Comparison of ENCODE assay signal across 1 cellular context in genomic region chr7:22357311-22358175, GRCh38.
A peak's percentile ranks its signal among the peaks of the same experiment; 100 is the strongest.
TF ChIP-seq lines count a peak whose summit lies in the region.

No MANE protein-coding gene starts in this region.

TF ChIP-seq in HEK293, 187 proteins besides CTCF, POLR2A, EP300 and RAD21 (continued from another document and continues in another):
- TF ChIP-seq, protein P1, sequence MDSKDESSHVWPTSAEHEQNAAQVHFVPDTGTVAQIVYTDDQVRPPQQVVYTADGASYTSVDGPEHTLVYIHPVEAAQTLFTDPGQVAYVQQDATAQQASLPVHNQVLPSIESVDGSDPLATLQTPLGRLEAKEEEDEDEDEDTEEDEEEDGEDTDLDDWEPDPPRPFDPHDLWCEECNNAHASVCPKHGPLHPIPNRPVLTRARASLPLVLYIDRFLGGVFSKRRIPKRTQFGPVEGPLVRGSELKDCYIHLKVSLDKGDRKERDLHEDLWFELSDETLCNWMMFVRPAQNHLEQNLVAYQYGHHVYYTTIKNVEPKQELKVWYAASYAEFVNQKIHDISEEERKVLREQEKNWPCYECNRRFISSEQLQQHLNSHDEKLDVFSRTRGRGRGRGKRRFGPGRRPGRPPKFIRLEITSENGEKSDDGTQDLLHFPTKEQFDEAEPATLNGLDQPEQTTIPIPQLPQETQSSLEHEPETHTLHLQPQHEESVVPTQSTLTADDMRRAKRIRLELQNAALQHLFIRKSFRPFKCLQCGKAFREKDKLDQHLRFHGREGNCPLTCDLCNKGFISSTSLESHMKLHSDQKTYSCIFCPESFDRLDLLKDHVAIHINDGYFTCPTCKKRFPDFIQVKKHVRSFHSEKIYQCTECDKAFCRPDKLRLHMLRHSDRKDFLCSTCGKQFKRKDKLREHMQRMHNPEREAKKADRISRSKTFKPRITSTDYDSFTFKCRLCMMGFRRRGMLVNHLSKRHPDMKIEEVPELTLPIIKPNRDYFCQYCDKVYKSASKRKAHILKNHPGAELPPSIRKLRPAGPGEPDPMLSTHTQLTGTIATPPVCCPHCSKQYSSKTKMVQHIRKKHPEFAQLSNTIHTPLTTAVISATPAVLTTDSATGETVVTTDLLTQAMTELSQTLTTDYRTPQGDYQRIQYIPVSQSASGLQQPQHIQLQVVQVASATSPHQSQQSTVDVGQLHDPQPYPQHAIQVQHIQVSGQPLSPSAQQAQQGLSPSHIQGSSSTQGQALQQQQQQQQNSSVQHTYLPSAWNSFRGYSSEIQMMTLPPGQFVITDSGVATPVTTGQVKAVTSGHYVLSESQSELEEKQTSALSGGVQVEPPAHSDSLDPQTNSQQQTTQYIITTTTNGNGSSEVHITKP (tag by site-specific recombination; IDR thresholded peaks at IDR 0.05), result peak; percentile 72
- TF ChIP-seq, protein P2, sequence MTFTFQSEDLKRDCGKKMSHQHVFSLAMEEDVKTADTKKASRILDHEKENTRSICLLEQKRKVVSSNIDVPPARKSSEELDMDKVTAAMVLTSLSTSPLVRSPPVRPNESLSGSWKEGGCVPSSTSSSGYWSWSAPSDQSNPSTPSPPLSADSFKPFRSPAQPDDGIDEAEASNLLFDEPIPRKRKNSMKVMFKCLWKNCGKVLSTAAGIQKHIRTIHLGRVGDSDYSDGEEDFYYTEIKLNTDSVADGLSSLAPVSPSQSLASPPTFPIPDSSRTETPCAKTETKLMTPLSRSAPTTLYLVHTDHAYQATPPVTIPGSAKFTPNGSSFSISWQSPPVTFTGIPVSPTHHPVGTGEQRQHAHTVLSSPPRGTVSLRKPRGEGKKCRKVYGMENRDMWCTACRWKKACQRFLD (tag by site-specific recombination; IDR thresholded peaks at IDR 0.05), result no peak
- TF ChIP-seq SP2 (tag by site-specific recombination; IDR thresholded peaks at IDR 0.05) (no peak), TSHZ1 (tag by site-specific recombination; IDR thresholded peaks at IDR 0.05; ENCODE audit: borderline replicate concordance) (no peak), MEIS1 (CRISPR knock-in tag; IDR thresholded peaks at IDR 0.05; ENCODE audit: borderline replicate concordance) (no peak), ZSCAN30 (tag by site-specific recombination; IDR thresholded peaks at IDR 0.05) (no peak), ZNF292 (tag by site-specific recombination; IDR thresholded peaks at IDR 0.05; ENCODE audit: borderline replicate concordance, low read depth) (no peak), ZSCAN4 (tag by site-specific recombination; IDR thresholded peaks at IDR 0.05) (no peak), ZNF16 (tag by site-specific recombination; IDR thresholded peaks at IDR 0.05; ENCODE audit: low read depth) (no peak), ZNF664 (tag by site-specific recombination; IDR thresholded peaks at IDR 0.05) (no peak), HOXD13 (CRISPR knock-in tag; IDR thresholded peaks at IDR 0.05; ENCODE audit: borderline replicate concordance) (no peak), ZNF521 (tag by site-specific recombination; IDR thresholded peaks at IDR 0.05) (no peak), ZNF169 (tag by site-specific recombination; IDR thresholded peaks at IDR 0.05) (no peak), ZNF416 (tag by site-specific recombination; IDR thresholded peaks at IDR 0.05) (no peak), ZSCAN16 (tag by site-specific recombination; IDR thresholded peaks at IDR 0.05) (no peak), ZNF350 (tag by site-specific recombination; IDR thresholded peaks at IDR 0.05) (no peak), ZNF76 (tag by site-specific recombination; IDR thresholded peaks at IDR 0.05; ENCODE audit: borderline replicate concordance, low read depth) (no peak), ZNF341 (tag by site-specific recombination; IDR thresholded peaks at IDR 0.05; ENCODE audit: low read depth) (peak; percentile 85), GFI1B (tag by site-specific recombination; IDR thresholded peaks at IDR 0.05) (no peak), ZNF510 (tag by site-specific recombination; IDR thresholded peaks at IDR 0.05; ENCODE audit: insufficient replicate concordance) (no peak), ZNF518A (tag by site-specific recombination; conservative IDR thresholded peaks at IDR 0.05; ENCODE audit: low read depth) (no peak), ZBTB48 (tag by site-specific recombination; IDR thresholded peaks at IDR 0.05) (peak; percentile 64; the same call in 1 of the 2 replicates), ZNF10 (tag by site-specific recombination; IDR thresholded peaks at IDR 0.05) (no peak), OSR2 (tag by site-specific recombination; IDR thresholded peaks at IDR 0.05) (no peak), KLF8 (tag by site-specific recombination; IDR thresholded peaks at IDR 0.05) (peak; percentile 68), ZNF114 (tag by site-specific recombination; IDR thresholded peaks at IDR 0.05) (no peak), ZNF423 (tag by site-specific recombination; IDR thresholded peaks at IDR 0.05) (no peak), KLF9 (tag by site-specific recombination; IDR thresholded peaks at IDR 0.05; ENCODE audit: low read depth) (no peak), ZBTB44 (tag by site-specific recombination; IDR thresholded peaks at IDR 0.05) (no peak), ZNF2 (tag by site-specific recombination; IDR thresholded peaks at IDR 0.05) (0 out of 2 replicates have a peak, but pooled peaks have one; percentile 36), ZNF514 (tag by site-specific recombination; IDR thresholded peaks at IDR 0.05) (no peak), ZNF707 (tag by site-specific recombination; IDR thresholded peaks at IDR 0.05) (no peak), KLF7 (tag by site-specific recombination; IDR thresholded peaks at IDR 0.05; ENCODE audit: borderline replicate concordance) (no peak)
- TF ChIP-seq, protein P3, sequence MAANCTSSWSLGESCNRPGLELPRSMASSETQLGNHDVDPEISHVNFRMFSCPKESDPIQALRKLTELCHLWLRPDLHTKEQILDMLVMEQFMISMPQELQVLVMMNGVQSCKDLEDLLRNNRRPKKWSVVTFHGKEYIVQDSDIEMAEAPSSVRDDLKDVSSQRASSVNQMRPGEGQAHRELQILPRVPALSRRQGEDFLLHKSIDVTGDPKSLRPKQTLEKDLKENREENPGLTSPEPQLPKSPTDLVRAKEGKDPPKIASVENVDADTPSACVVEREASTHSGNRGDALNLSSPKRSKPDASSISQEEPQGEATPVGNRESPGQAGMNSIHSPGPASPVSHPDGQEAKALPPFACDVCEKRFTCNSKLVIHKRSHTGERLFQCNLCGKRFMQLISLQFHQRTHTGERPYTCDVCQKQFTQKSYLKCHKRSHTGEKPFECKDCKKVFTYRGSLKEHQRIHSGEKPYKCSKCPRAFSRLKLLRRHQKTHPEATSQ (tag by site-specific recombination; IDR thresholded peaks at IDR 0.05), result no peak
- TF ChIP-seq, protein P4, sequence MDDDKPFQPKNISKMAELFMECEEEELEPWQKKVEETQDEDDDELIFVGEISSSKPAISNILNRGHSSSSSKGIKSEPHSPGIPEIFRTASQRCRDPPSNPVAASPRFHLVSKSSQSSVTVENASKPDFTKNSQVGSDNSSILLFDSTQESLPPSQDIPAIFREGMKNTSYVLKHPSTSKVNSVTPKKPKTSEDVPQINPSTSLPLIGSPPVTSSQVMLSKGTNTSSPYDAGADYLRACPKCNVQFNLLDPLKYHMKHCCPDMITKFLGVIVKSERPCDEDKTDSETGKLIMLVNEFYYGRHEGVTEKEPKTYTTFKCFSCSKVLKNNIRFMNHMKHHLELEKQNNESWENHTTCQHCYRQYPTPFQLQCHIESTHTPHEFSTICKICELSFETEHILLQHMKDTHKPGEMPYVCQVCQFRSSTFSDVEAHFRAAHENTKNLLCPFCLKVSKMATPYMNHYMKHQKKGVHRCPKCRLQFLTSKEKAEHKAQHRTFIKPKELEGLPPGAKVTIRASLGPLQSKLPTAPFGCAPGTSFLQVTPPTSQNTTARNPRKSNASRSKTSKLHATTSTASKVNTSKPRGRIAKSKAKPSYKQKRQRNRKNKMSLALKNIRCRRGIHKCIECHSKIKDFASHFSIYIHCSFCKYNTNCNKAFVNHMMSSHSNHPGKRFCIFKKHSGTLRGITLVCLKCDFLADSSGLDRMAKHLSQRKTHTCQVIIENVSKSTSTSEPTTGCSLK (tag by site-specific recombination; IDR thresholded peaks at IDR 0.05), result no peak
